In the genomic region with DNA sequence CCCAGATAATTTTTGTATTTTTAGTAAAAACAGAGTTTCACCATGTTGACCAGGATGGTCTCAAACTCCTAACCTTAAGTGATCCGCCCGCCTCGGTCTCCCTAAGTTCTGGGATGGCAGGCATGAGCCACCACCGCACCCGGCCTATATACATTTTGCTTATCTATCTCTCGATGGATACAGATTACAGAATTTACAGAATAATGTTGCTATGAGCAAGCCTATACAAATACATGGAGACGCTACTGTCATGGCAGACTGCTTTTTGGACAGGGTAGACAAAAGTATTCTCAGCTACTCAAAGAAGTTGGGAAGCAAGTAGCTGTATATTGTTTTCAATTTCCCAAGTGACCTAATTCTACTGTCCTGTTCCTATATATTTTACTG, we compare ENCODE assay signal across 10 cellular contexts. TPM values are rescaled to one million over a fixed set of nuclear protein-coding genes. Genes with fewer than 3 reads are reported as not detected.
DNase-seq lines count a peak whose midpoint lies in the region; ATAC-seq and TF ChIP-seq lines count a peak whose summit lies in the region.
"Had no signal": no experiment of that assay in that cellular context is flagged by ENCODE, and none has a peak within 500 bp of the region (broad histone marks: within the 10 kb centered on the region; RNA-seq: fewer than 3 reads in every experiment).

No MANE protein-coding gene starts in this region.

- intact Hi-C loops in body of pancreas (cut with DNase I) (no loop called here), lower lobe of right lung (cut with DNase I) (no loop called here), left colon (cut with DNase I, micrococcal nuclease) (no loop called here)

- H3K4me1 Mint-ChIP-seq in activated CD4-positive, alpha-beta T cell treated with anti-CD3 and anti-CD28 coated beads, Interleukin-2, amount 10 ng/mL, durations not matched to agents 7 days and 5 days = peaks cover 40% of the 10 kb centered on the region

- POLR2A ChIA-PET in activated CD4-positive, alpha-beta T cell treated with anti-CD3 and anti-CD28 coated beads, Interleukin-2, amount 10 ng/mL, durations not matched to agents 7 days and 5 days (lab: Charles Lee) = no interaction called here

- H3K27me3 Mint-ChIP-seq in activated CD4-positive, alpha-beta T cell treated with anti-CD3 and anti-CD28 coated beads, Interleukin-2, amount 10 ng/mL, durations not matched to agents 7 days and 5 days = no peaks in the 10 kb centered on the region

- no peak overlapping the region for H3K4me3 ChIP-seq in body of pancreas
- H3K4me3 ChIP-seq in lower lobe of right lung = peak overlapping the region; percentile 64

- no peak for TF ChIP-seq POLR2A in body of pancreas (IDR thresholded peaks at IDR 0.05)

- ATAC-seq in body of pancreas (no peak), lower lobe of right lung (no peak), HG03175 (IDR thresholded peaks at IDR 0.05; ENCODE audit: unreplicated experiment) (no peak), left colon (no peak)

- WGBS in body of pancreas, 2 donors = 85 to 88% methylated on average over 7 of the region's 7 CpGs

- peak overlapping the region; percentile 93 for H3K4me3 Mint-ChIP-seq in activated CD4-positive, alpha-beta T cell treated with anti-CD3 and anti-CD28 coated beads, Interleukin-2, amount 10 ng/mL, durations not matched to agents 7 days and 5 days

- H3K4me1 ChIP-seq in body of pancreas = peaks cover 27% of the 10 kb centered on the region
- peaks cover 13% of the 10 kb centered on the region for H3K4me1 ChIP-seq in lower lobe of right lung

- H3K27me3 ChIP-seq in body of pancreas = no peaks in the 10 kb centered on the region
- H3K27me3 ChIP-seq in lower lobe of right lung (ENCODE audit: low read depth) = no peaks in the 10 kb centered on the region

- H3K9me3 Mint-ChIP-seq in activated CD4-positive, alpha-beta T cell treated with anti-CD3 and anti-CD28 coated beads, Interleukin-2, amount 10 ng/mL, durations not matched to agents 7 days and 5 days = no peaks in the 10 kb centered on the region

- H3K36me3 ChIP-seq in body of pancreas (replicated peaks in 1 of 2; ENCODE audit: insufficient read depth in 1 of 2, low read depth in 2 of 2) (no peaks in the 10 kb centered on the region), lower lobe of right lung (no peaks in the 10 kb centered on the region)

- H3K36me3 Mint-ChIP-seq in activated CD4-positive, alpha-beta T cell treated with anti-CD3 and anti-CD28 coated beads, Interleukin-2, amount 10 ng/mL, durations not matched to agents 7 days and 5 days (ENCODE audit: low read depth) = peaks cover 24% of the 10 kb centered on the region

- H3K27ac ChIP-seq in body of pancreas (peak overlapping the region; percentile 66 to 100 (median 94)), lower lobe of right lung (peak overlapping the region; percentile 97), temporal lobe (ENCODE audit: low read depth, low read length) (peak overlapping the region; percentile 96)

- H3K9me3 ChIP-seq in body of pancreas (no peaks in the 10 kb centered on the region), lower lobe of right lung (no peaks in the 10 kb centered on the region)

- no peak for DNase-seq in activated CD4-positive, alpha-beta T cell treated with anti-CD3 and anti-CD28 coated beads, Interleukin-2, amount 10 ng/mL, durations not matched to agents 7 days and 5 days
- DNase-seq in activated CD4-positive, alpha-beta T cell treated with anti-CD3 and anti-CD28 coated beads for 48 hours = no peak
- DNase-seq in body of pancreas (no peak), lower lobe of right lung (peak; percentile 43), left colon (no peak)
- no peak for DNase-seq in effector CD4-positive, alpha-beta T cell
- DNase-seq: activated CD4-positive, CD25-positive, alpha-beta regulatory T cell; NCI-H1417 treated with DMSO at 0.1 percent for 48 hours had no signal

- CTCF ChIA-PET in activated CD4-positive, alpha-beta T cell treated with anti-CD3 and anti-CD28 coated beads, Interleukin-2, amount 10 ng/mL, durations not matched to agents 7 days and 5 days (lab: Charles Lee) = interaction anchor here (1.1 to 1.5 kb wide), 4 partner anchors 8 to 14 kb away, joined by 3 to 6 read pairs (median 4); no protein-coding TSS in a partner anchor

- TF ChIP-seq CTCF in body of pancreas (IDR thresholded peaks at IDR 0.05) (no peak), lower lobe of right lung (IDR thresholded peaks at IDR 0.05) (no peak)

- H3K27ac Mint-ChIP-seq in activated CD4-positive, alpha-beta T cell treated with anti-CD3 and anti-CD28 coated beads, Interleukin-2, amount 10 ng/mL, durations not matched to agents 7 days and 5 days = peak overlapping the region; percentile 85

RNA-seq across cellular contexts. Expression of a gene that starts 1.6 kb away (rescaled TPM):
- total RNA-seq in activated CD4-positive, alpha-beta T cell treated with anti-CD3 and anti-CD28 coated beads, Interleukin-2, amount 10 ng/mL, durations not matched to agents 7 days and 5 days = 1 to 10 TPM; 3.3 to 3.5 TPM
- 1 to 10 TPM in 1 of 2 donors, under 1 TPM in 1; 0.33 to 1.0 TPM for total RNA-seq in body of pancreas
- 2.5 TPM for total RNA-seq in lower lobe of right lung
- 3.7 TPM for total RNA-seq in temporal lobe
- 1 to 10 TPM in 1 of 2 donors, under 1 TPM in 1; 0.89 to 1.1 TPM for total RNA-seq in left colon

RNA-seq across cellular contexts. Expression of a gene that starts 1.9 kb away (rescaled TPM):
- total RNA-seq in activated CD4-positive, alpha-beta T cell treated with anti-CD3 and anti-CD28 coated beads, Interleukin-2, amount 10 ng/mL, durations not matched to agents 7 days and 5 days = 10 to 100 TPM; 89.8 to 92.7 TPM
- total RNA-seq in body of pancreas (10 to 100 TPM; 70.9 to 92.1 TPM), lower lobe of right lung (230 TPM), temporal lobe (351 TPM), left colon (100 to 1,000 TPM; 124 to 136 TPM)

RNA-seq across cellular contexts. Expression of a gene that starts 6.7 kb away (rescaled TPM):
- total RNA-seq in activated CD4-positive, alpha-beta T cell treated with anti-CD3 and anti-CD28 coated beads, Interleukin-2, amount 10 ng/mL, durations not matched to agents 7 days and 5 days = 100 to 1,000 TPM; 103 to 109 TPM
- total RNA-seq in body of pancreas (10 to 100 TPM; 21.0 to 22.4 TPM), lower lobe of right lung (30.5 TPM), temporal lobe (10.3 TPM), left colon (10 to 100 TPM; 33.0 to 33.5 TPM)

RNA-seq across cellular contexts. Expression of a gene that starts 14.1 kb away (rescaled TPM):
- total RNA-seq in activated CD4-positive, alpha-beta T cell treated with anti-CD3 and anti-CD28 coated beads, Interleukin-2, amount 10 ng/mL, durations not matched to agents 7 days and 5 days = 10 to 100 TPM; 44.0 to 47.2 TPM
- total RNA-seq in body of pancreas (100 to 1,000 TPM in 1 of 2 donors, 10 to 100 TPM in 1; 87.0 to 131 TPM), lower lobe of right lung (122 TPM), temporal lobe (543 TPM), left colon (100 to 1,000 TPM; 252 to 296 TPM)

RNA-seq across cellular contexts. Expression of a gene that starts 17.9 kb away (rescaled TPM):
- 100 to 1,000 TPM in 1 of 2 experiments, 10 to 100 TPM in 1; 85.0 to 100 TPM for total RNA-seq in activated CD4-positive, alpha-beta T cell treated with anti-CD3 and anti-CD28 coated beads, Interleukin-2, amount 10 ng/mL, durations not matched to agents 7 days and 5 days
- 10 to 100 TPM; 39.2 to 67.6 TPM for total RNA-seq in body of pancreas
- total RNA-seq in lower lobe of right lung = 44.1 TPM
- 41.1 TPM for total RNA-seq in temporal lobe
- 10 to 100 TPM; 35.3 to 58.1 TPM for total RNA-seq in left colon
